26 cellular contexts compared by ENCODE assay signal in the genomic region with DNA sequence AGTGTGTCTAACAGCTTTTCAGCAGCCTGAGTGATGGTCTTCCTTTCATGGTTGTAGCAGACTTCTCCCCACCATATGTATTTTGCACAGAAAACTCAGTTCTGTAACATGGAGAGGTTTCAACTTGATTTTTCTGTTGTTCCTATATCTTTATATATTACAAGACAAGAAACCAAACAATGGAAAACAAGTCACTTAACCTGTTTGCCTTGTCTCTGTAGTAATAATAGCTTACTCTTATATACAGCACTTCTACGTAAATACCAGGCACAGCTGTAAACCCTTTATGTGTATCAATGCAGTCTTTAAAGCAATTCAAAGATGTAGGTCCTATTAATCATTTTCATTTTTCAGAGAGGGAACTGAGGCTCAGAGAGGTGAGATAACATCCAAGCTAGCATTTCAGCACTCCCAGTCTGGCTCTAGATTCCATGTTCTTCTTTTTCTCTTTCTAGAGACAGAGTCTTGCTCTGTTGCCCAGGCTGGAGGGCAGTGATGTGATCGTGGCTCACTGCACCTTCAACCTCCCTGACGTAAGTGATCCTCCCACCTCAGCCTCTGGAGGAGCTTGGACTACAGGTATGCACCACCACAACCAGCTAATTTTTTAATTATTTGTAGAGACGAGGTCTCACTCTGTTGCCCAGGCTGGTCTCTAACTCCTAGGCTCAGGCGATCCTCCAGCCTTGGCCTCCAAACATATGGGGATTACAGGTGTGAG.
A peak's percentile ranks its signal among the peaks of the same experiment; 100 is the strongest.
DNase-seq lines count a peak whose midpoint lies in the region; ATAC-seq and TF ChIP-seq lines count a peak whose summit lies in the region.
"Had no signal": no experiment of that assay in that cellular context is flagged by ENCODE, and none has a peak within 500 bp of the region (broad histone marks: within the 10 kb centered on the region; RNA-seq: fewer than 3 reads in every experiment).

No MANE protein-coding gene starts in this region.

- H3K27ac Mint-ChIP-seq in T-helper 17 cell: peak overlapping the region; percentile 49
- H3K27ac Mint-ChIP-seq in WTC11: no peak overlapping the region
- H3K27ac Mint-ChIP-seq: CD14-positive monocyte; CD4-positive, CD25-positive, alpha-beta regulatory T cell had no signal

- ATAC-seq in T-helper 17 cell (no peak), WTC11 (no peak)
- ATAC-seq: GM12878 had no signal

- H3K4me3 Mint-ChIP-seq in T-helper 17 cell (no peak overlapping the region), WTC11 (no peak overlapping the region)
- H3K4me3 Mint-ChIP-seq: CD14-positive monocyte; CD4-positive, alpha-beta memory T cell; CD4-positive, CD25-positive, alpha-beta regulatory T cell; CD8-positive, alpha-beta memory T cell had no signal

- no peak overlapping the region for H3K4me3 ChIP-seq in LNCaP clone FGC (ENCODE audit: low read depth, low read length)
- H3K4me3 ChIP-seq in epithelial cell of esophagus (ENCODE audit: low read length): no peak overlapping the region
- H3K4me3 ChIP-seq: BLaER1, GM12878 had no signal

- H3K27me3 Mint-ChIP-seq in T-helper 17 cell (no peaks in the 10 kb centered on the region), WTC11 (ENCODE audit: low read depth) (no peaks in the 10 kb centered on the region)
- H3K27me3 Mint-ChIP-seq: CD4-positive, alpha-beta memory T cell; CD4-positive, CD25-positive, alpha-beta regulatory T cell; CD8-positive, alpha-beta memory T cell had no signal

- POLR2A ChIA-PET in WTC11 (lab: Charles Lee): interaction anchor here (0.6 kb wide), 1 partner anchor 9 kb away, joined by 9 read pairs; no protein-coding TSS in a partner anchor

- TF ChIP-seq CTCF in LNCaP clone FGC (IDR thresholded peaks at IDR 0.05; ENCODE audit: control insufficient read depth, extremely low read depth, insufficient read depth) (no peak), WTC11 (IDR thresholded peaks at IDR 0.05) (no peak), epithelial cell of esophagus (IDR thresholded peaks at IDR 0.05; ENCODE audit: insufficient read depth, low read depth, low read length, missing control alignments) (no peak)

- CTCF ChIA-PET in WTC11 (lab: Charles Lee): interaction anchor here (1.4 kb wide), 2 partner anchors 51 to 182 kb away, joined by 3 to 4 read pairs; no protein-coding TSS in a partner anchor

- peaks cover 3% of the 10 kb centered on the region for H3K36me3 Mint-ChIP-seq in T-helper 17 cell (ENCODE audit: low read depth)
- no peaks in the 10 kb centered on the region for H3K36me3 Mint-ChIP-seq in WTC11

- peaks cover 4% of the 10 kb centered on the region; the same call in 1 of the 2 replicates for H3K9me3 Mint-ChIP-seq in WTC11
- H3K9me3 Mint-ChIP-seq: CD4-positive, CD25-positive, alpha-beta regulatory T cell; CD8-positive, alpha-beta memory T cell had no signal

- H3K4me1 Mint-ChIP-seq in T-helper 17 cell (peaks cover 12% of the 10 kb centered on the region), WTC11 (peaks cover 45% of the 10 kb centered on the region)

- DNase-seq in LNCaP clone FGC (ENCODE audit: low read depth) (peak; percentile 62), T-helper 17 cell (no peak), WTC11 (ENCODE audit: low spot score) (no peak), epithelial cell of esophagus (ENCODE audit: low read depth) (peak; percentile 11), foreskin melanocyte (no peak), RPMI8226 (no peak), cerebellar cortex (ENCODE audit: low spot score) (no peak)
- DNase-seq in activated effector memory CD4-positive, alpha-beta T cell treated with anti-CD3 and anti-CD28 coated beads, Interleukin-2, amount 50 U/mL, for 16 hours: no peak
- DNase-seq: 8988T; ACHN; BE2C; C1 segment of cervical spinal cord; CD4-positive, alpha-beta memory T cell; CD4-positive, CD25-positive, alpha-beta regulatory T cell; CD8-positive, alpha-beta memory T cell; COR-L47; DMS 273 treated with DMSO at 0.1 percent for 48 hours; DMS153; DMS53; DMS79; DND-41; EL; GDM1 had no signal

- H3K9me3 ChIP-seq in T-helper 17 cell (ENCODE audit: control insufficient read depth, low read length, poor library complexity, severe bottlenecking): no peaks in the 10 kb centered on the region

TF ChIP-seq in WTC11, 78 proteins besides CTCF, POLR2A, EP300 and RAD21:
- TF ChIP-seq CBFB (CRISPR knock-in tag; IDR thresholded peaks at IDR 0.05; ENCODE audit: low read depth) (no peak), ZNF121 (CRISPR knock-in tag; IDR thresholded peaks at IDR 0.05) (peak; percentile 92; the same call in 1 of the 2 replicates)

Comparison
In these comparisons a context has a peak if more than half of its experiments do, and no peak if none do; other contexts are left out.
1. DNase-seq: peak in LNCaP clone FGC (single experiment) and epithelial cell of esophagus (single experiment); none in T-helper 17 cell (0 of 3), WTC11 (single experiment), foreskin melanocyte (single experiment), RPMI8226 (single experiment), cerebellar cortex (single experiment) and activated effector memory CD4-positive, alpha-beta T cell treated with anti-CD3 and anti-CD28 coated beads, Interleukin-2, amount 50 U/mL, for 16 hours (single experiment).